Comparison of ENCODE assay signal across 19 cellular contexts in the genomic region with DNA sequence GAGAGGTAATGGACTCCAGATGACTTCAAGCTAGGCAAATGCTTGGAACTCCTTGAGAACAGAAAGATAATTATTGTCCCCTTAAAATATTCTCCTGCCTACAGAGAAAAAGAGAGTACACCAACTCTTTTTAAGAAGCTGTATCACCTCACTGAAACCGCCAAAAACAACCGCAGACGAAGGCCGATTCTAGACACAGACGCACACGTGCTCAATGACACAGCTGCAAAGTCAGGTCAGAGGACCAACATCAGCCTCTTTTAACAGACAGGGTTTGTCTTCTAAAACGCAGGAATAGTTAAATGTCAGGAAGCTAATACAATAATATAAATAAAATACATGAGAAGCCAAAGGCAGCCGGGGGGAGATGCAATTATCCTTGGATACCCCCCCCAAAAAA. TPM values are rescaled to one million over a fixed set of nuclear protein-coding genes. Genes with fewer than 3 reads are reported as not detected.
A peak's percentile ranks its signal among the peaks of the same experiment; 100 is the strongest.
DNase-seq lines count a peak whose midpoint lies in the region; ATAC-seq and TF ChIP-seq lines count a peak whose summit lies in the region.
"Had no signal": no experiment of that assay in that cellular context is flagged by ENCODE, and none has a peak within 500 bp of the region (broad histone marks: within the 10 kb centered on the region; RNA-seq: fewer than 3 reads in every experiment).

No MANE protein-coding gene starts in this region.

- in situ Hi-C loops in gastrocnemius medialis (cut with MboI; ENCODE audit: low sequenced_read_pairs in 4 of 4): no loop called here

- H3K4me1 ChIP-seq in OCI-LY3 (ENCODE audit: low read length) (peaks cover 41% of the 10 kb centered on the region), gastrocnemius medialis (peaks cover 65 to 76% of the 10 kb centered on the region in 2 donors), stomach (peaks cover 0 to 20% (median 4%) of the 10 kb centered on the region in 4 donors), aorta (ENCODE audit: control insufficient read depth in 1 of 2, insufficient read depth in 2 of 2, low read length in 2 of 2) (peaks cover 0 to 10% of the 10 kb centered on the region in 2 donors)

- no peak overlapping the region for H3K27ac ChIP-seq in OCI-LY3 (ENCODE audit: low read length)
- peak overlapping the region; percentile 86 to 98 (median 96) for H3K27ac ChIP-seq in gastrocnemius medialis
- no peak overlapping the region for H3K27ac ChIP-seq in stomach
- no peak overlapping the region for H3K27ac ChIP-seq in aorta (ENCODE audit: low read depth in 1 of 2, low read length in 2 of 2)
- H3K27ac ChIP-seq: C4-2B had no signal

- H2AFZ ChIP-seq in OCI-LY3 (ENCODE audit: low read depth, low read length): no peak overlapping the region

- intact Hi-C loops in gastrocnemius medialis (cut with DNase I; ENCODE audit: low total_unique reads): no loop called here
- intact Hi-C loops in stomach (cut with DNase I; ENCODE audit: low total_unique reads): no loop called here
- intact Hi-C loops in aorta (cut with DNase I): no loop called here

- H3K4me3 ChIP-seq in OCI-LY3 (ENCODE audit: low read length) (no peak overlapping the region), gastrocnemius medialis (no peak overlapping the region), stomach (no peak overlapping the region), aorta (ENCODE audit: low read length in 2 of 2) (no peak overlapping the region)

- 93 to 98% (median 98%) methylated on average over 8 of the region's 8 CpGs for WGBS in stomach, 5 donors
- WGBS in aorta, 2 donors: 97 to 98% methylated on average over 8 of the region's 8 CpGs

- TF ChIP-seq POLR2A in gastrocnemius medialis (IDR thresholded peaks at IDR 0.05): no peak
- TF ChIP-seq POLR2A in stomach (IDR thresholded peaks at IDR 0.05): no peak

- H3K9me3 ChIP-seq in OCI-LY3 (ENCODE audit: insufficient read depth, low read length): no peaks in the 10 kb centered on the region
- no peaks in the 10 kb centered on the region for H3K9me3 ChIP-seq in gastrocnemius medialis
- peaks cover 0 to 5% (median 0%) of the 10 kb centered on the region in 4 donors for H3K9me3 ChIP-seq in stomach
- H3K9me3 ChIP-seq in aorta (ENCODE audit: control insufficient read depth, low read length): no peaks in the 10 kb centered on the region

- 0 out of 2 replicates have a peak overlapping the region, but pooled peaks have one; percentile 11 for H3K4me2 ChIP-seq in OCI-LY3 (ENCODE audit: low read length)

- TF ChIP-seq EP300 in stomach (IDR thresholded peaks at IDR 0.05): no peak

- no peak for TF ChIP-seq CTCF in OCI-LY3 (IDR thresholded peaks at IDR 0.05; ENCODE audit: low read depth, low read length)
- TF ChIP-seq CTCF in gastrocnemius medialis (IDR thresholded peaks at IDR 0.05 in 4 of 5, conservative IDR thresholded peaks at IDR 0.05 in 1 of 5): no peak
- no peak for TF ChIP-seq CTCF in stomach (IDR thresholded peaks at IDR 0.05)

- peaks cover 84% of the 10 kb centered on the region for H4K20me1 ChIP-seq in OCI-LY3 (ENCODE audit: insufficient read depth, low read length)

- H3K36me3 ChIP-seq in OCI-LY3 (replicated peaks; ENCODE audit: low read depth, low read length) (peaks cover 73% of the 10 kb centered on the region), gastrocnemius medialis (peaks cover 0 to 31% of the 10 kb centered on the region in 2 donors), stomach (peaks cover 27 to 88% (median 80%) of the 10 kb centered on the region in 4 donors), aorta (ENCODE audit: control insufficient read depth in 1 of 2, insufficient read depth in 2 of 2, low read length in 1 of 2) (peaks cover 2 to 7% of the 10 kb centered on the region in 2 donors)

- peaks cover 81% of the 10 kb centered on the region for H3K79me2 ChIP-seq in OCI-LY3 (ENCODE audit: low read length)

- H3K27me3 ChIP-seq in OCI-LY3 (ENCODE audit: low read depth, low read length) (no peaks in the 10 kb centered on the region), gastrocnemius medialis (no peaks in the 10 kb centered on the region), stomach (no peaks in the 10 kb centered on the region), aorta (ENCODE audit: control insufficient read depth in 1 of 2, insufficient read depth in 2 of 2, low read length in 1 of 2) (no peaks in the 10 kb centered on the region)

- ATAC-seq in GM18511 (IDR thresholded peaks at IDR 0.05; ENCODE audit: unreplicated experiment): peak; percentile 73
- ATAC-seq in gastrocnemius medialis: no peak
- ATAC-seq in aorta (ENCODE audit: low FRiP score): no peak
- ATAC-seq: HCT116 had no signal

- no peak overlapping the region for H3K9ac ChIP-seq in OCI-LY3 (ENCODE audit: low read length)

- DNase-seq in mesenteric fat pad (ENCODE audit: low spot score): peak; percentile 33
- DNase-seq in gastrocnemius medialis: peak in 1 of 2 donors; percentile 11
- DNase-seq in 8988T: no peak
- DNase-seq in NCI-H2196 (lab: John Stamatoyannopoulos, UW; ENCODE audit: unreplicated experiment): no peak
- no peak for DNase-seq in stomach
- no peak for DNase-seq in aorta
- DNase-seq: ACHN; CD4-positive, alpha-beta T cell; DMS153; DMS79; GDM1; GOT3; H7 had no signal

RNA-seq across cellular contexts. Expression of a gene that starts 19.0 kb away (rescaled TPM):
- total RNA-seq in mesenteric fat pad (26.5 TPM), gastrocnemius medialis (100 to 1,000 TPM in 1 of 4 donors, 10 to 100 TPM in 3; 59.8 to 122 (median 79.1) TPM), stomach (10 to 100 TPM in 2 of 5 donors, 1 to 10 TPM in 2, under 1 TPM in 1; 0.89 to 37.8 (median 2.3) TPM), aorta (10 to 100 TPM; 36.2 to 38.6 TPM)
- polyA plus RNA-seq in stomach (1 to 10 TPM; 3.7 to 9.3 (median 4.7) TPM), aorta (10 to 100 TPM; 16.0 to 21.1 TPM)

RNA-seq across cellular contexts. Expression of a gene that starts 48.5 kb away (rescaled TPM):
- total RNA-seq in mesenteric fat pad (4.1 TPM), gastrocnemius medialis (1 to 10 TPM; 1.0 to 4.9 (median 3.0) TPM), stomach (1 to 10 TPM in 1 of 5 donors, not detected in 4; 1.3 TPM), aorta (1 to 10 TPM in 1 of 2 donors, under 1 TPM in 1; 0.78 to 1.4 TPM)
- polyA plus RNA-seq in stomach (under 1 TPM; 0.13 to 0.92 (median 0.87) TPM), aorta (under 1 TPM in 1 of 2 donors, not detected in 1; 0.54 TPM)
- total RNA-seq: HT-29 had no signal
- polyA plus RNA-seq: BJ had no signal

Comparison
In these comparisons a context has a peak if more than half of its experiments do, and no peak if none do; other contexts are left out.
1. H3K27ac ChIP-seq: peak in gastrocnemius medialis (4 of 4); none in OCI-LY3 (single experiment), stomach (0 of 5) and aorta (0 of 2).